In genomic region chr4:30429813-30430466, GRCh38 we compare ENCODE assay signal across 1 cellular context.
TF ChIP-seq lines count a peak whose summit lies in the region.

No MANE protein-coding gene starts in this region.

TF ChIP-seq in GM12878, 131 proteins besides CTCF, POLR2A, EP300 and RAD21 (continued from another document and continues in another):
- TF ChIP-seq, protein P1, sequence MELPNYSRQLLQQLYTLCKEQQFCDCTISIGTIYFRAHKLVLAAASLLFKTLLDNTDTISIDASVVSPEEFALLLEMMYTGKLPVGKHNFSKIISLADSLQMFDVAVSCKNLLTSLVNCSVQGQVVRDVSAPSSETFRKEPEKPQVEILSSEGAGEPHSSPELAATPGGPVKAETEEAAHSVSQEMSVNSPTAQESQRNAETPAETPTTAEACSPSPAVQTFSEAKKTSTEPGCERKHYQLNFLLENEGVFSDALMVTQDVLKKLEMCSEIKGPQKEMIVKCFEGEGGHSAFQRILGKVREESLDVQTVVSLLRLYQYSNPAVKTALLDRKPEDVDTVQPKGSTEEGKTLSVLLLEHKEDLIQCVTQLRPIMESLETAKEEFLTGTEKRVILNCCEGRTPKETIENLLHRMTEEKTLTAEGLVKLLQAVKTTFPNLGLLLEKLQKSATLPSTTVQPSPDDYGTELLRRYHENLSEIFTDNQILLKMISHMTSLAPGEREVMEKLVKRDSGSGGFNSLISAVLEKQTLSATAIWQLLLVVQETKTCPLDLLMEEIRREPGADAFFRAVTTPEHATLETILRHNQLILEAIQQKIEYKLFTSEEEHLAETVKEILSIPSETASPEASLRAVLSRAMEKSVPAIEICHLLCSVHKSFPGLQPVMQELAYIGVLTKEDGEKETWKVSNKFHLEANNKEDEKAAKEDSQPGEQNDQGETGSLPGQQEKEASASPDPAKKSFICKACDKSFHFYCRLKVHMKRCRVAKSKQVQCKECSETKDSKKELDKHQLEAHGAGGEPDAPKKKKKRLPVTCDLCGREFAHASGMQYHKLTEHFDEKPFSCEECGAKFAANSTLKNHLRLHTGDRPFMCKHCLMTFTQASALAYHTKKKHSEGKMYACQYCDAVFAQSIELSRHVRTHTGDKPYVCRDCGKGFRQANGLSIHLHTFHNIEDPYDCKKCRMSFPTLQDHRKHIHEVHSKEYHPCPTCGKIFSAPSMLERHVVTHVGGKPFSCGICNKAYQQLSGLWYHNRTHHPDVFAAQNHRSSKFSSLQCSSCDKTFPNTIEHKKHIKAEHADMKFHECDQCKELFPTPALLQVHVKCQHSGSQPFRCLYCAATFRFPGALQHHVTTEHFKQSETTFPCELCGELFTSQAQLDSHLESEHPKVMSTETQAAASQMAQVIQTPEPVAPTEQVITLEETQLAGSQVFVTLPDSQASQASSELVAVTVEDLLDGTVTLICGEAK (IDR thresholded peaks at IDR 0.05; ENCODE audit: borderline replicate concordance) = peak; percentile 52
- no peak for TF ChIP-seq TBL1XR1 (IDR thresholded peaks at IDR 0.05; ENCODE audit: low read depth, low read length)
- TF ChIP-seq STAT3 (IDR thresholded peaks at IDR 0.05; ENCODE audit: low read depth, low read length) = no peak
- TF ChIP-seq ATF2 (IDR thresholded peaks at IDR 0.05; ENCODE audit: low read length) = peak; percentile 64; the same call in 1 of the 2 replicates
- TF ChIP-seq LARP7 (IDR thresholded peaks at IDR 0.05) = no peak
- TF ChIP-seq BRCA1 (IDR thresholded peaks at IDR 0.05; ENCODE audit: low read depth, low read length) = no peak
- TF ChIP-seq PML (IDR thresholded peaks at IDR 0.05; ENCODE audit: low read length) = no peak
- TF ChIP-seq RELA (IDR thresholded peaks at IDR 0.05; ENCODE audit: borderline replicate concordance, partially characterized antibody) = no peak
- TF ChIP-seq SPI1 (IDR thresholded peaks at IDR 0.05; ENCODE audit: borderline replicate concordance, insufficient read depth, low read depth, low read length) = no peak
- TF ChIP-seq CEBPB (IDR thresholded peaks at IDR 0.05; ENCODE audit: borderline replicate concordance in 1 of 2, low read depth in 2 of 2, low read length in 2 of 2) = peak in 1 of 2 experiments; percentile 63; a peak in 1 of 4 replicates
- TF ChIP-seq PAX5 (IDR thresholded peaks at IDR 0.05; ENCODE audit: borderline replicate concordance, low read depth, low read length) = no peak
- TF ChIP-seq MTA3 (IDR thresholded peaks at IDR 0.05; ENCODE audit: borderline replicate concordance, low read length) = no peak
- no peak for TF ChIP-seq MYC (IDR thresholded peaks at IDR 0.05; ENCODE audit: insufficient read depth, insufficient read length, insufficient replicate concordance, low read length, severe bottlenecking)
- TF ChIP-seq TCF7 (IDR thresholded peaks at IDR 0.05; ENCODE audit: borderline replicate concordance) = 0 out of 2 replicates have a peak, but pooled peaks have one; percentile 61
- no peak for TF ChIP-seq CHD2 (IDR thresholded peaks at IDR 0.05; ENCODE audit: borderline replicate concordance, low read depth, low read length)
- TF ChIP-seq RBBP5 (conservative IDR thresholded peaks at IDR 0.05) = no peak
- TF ChIP-seq HDGF (IDR thresholded peaks at IDR 0.05) = no peak
- TF ChIP-seq FOXK2 (IDR thresholded peaks at IDR 0.05) = no peak
- TF ChIP-seq ETV6 (conservative IDR thresholded peaks at IDR 0.05 in 1 of 2, IDR thresholded peaks at IDR 0.05 in 1 of 2; ENCODE audit: borderline replicate concordance in 1 of 2, low read depth in 1 of 2) = no peak
- peak; percentile 94 for TF ChIP-seq NFIC (IDR thresholded peaks at IDR 0.05; ENCODE audit: low read depth, low read length)
- TF ChIP-seq RFX5 (IDR thresholded peaks at IDR 0.05; ENCODE audit: low read depth, low read length) = no peak
- no peak for TF ChIP-seq RB1 (IDR thresholded peaks at IDR 0.05; ENCODE audit: borderline replicate concordance)
- peak; percentile 75 for TF ChIP-seq RUNX3 (IDR thresholded peaks at IDR 0.05; ENCODE audit: low read length)
- TF ChIP-seq HSF1 (IDR thresholded peaks at IDR 0.05; ENCODE audit: low read depth, low read length) = no peak
- TF ChIP-seq NR2C1 (IDR thresholded peaks at IDR 0.05) = no peak
- TF ChIP-seq GABPA (IDR thresholded peaks at IDR 0.05; ENCODE audit: low read depth) = 0 out of 2 replicates have a peak, but pooled peaks have one; percentile 20
- TF ChIP-seq ZNF207 (IDR thresholded peaks at IDR 0.05; ENCODE audit: borderline replicate concordance) = no peak
- no peak for TF ChIP-seq RELB (IDR thresholded peaks at IDR 0.05; ENCODE audit: low read depth)
- no peak for TF ChIP-seq POLR2AphosphoS2 (IDR thresholded peaks at IDR 0.05; ENCODE audit: low read depth, low read length)
- peak; percentile 56 for TF ChIP-seq IKZF1 (conservative IDR thresholded peaks at IDR 0.05)
- no peak for TF ChIP-seq SIN3A (IDR thresholded peaks at IDR 0.05; ENCODE audit: low read depth, low read length)
- TF ChIP-seq, protein P2, sequence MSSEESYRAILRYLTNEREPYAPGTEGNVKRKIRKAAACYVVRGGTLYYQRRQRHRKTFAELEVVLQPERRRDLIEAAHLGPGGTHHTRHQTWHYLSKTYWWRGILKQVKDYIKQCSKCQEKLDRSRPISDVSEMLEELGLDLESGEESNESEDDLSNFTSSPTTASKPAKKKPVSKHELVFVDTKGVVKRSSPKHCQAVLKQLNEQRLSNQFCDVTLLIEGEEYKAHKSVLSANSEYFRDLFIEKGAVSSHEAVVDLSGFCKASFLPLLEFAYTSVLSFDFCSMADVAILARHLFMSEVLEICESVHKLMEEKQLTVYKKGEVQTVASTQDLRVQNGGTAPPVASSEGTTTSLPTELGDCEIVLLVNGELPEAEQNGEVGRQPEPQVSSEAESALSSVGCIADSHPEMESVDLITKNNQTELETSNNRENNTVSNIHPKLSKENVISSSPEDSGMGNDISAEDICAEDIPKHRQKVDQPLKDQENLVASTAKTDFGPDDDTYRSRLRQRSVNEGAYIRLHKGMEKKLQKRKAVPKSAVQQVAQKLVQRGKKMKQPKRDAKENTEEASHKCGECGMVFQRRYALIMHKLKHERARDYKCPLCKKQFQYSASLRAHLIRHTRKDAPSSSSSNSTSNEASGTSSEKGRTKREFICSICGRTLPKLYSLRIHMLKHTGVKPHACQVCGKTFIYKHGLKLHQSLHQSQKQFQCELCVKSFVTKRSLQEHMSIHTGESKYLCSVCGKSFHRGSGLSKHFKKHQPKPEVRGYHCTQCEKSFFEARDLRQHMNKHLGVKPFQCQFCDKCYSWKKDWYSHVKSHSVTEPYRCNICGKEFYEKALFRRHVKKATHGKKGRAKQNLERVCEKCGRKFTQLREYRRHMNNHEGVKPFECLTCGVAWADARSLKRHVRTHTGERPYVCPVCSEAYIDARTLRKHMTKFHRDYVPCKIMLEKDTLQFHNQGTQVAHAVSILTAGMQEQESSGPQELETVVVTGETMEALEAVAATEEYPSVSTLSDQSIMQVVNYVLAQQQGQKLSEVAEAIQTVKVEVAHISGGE (CRISPR knock-in tag; IDR thresholded peaks at IDR 0.05) = no peak
- peak; percentile 34 to 53; a peak in 3 of 4 replicates for TF ChIP-seq IKZF2 (IDR thresholded peaks at IDR 0.05)
- no peak for TF ChIP-seq TARDBP (IDR thresholded peaks at IDR 0.05; ENCODE audit: borderline replicate concordance)
- no peak for TF ChIP-seq ZBTB4 (CRISPR knock-in tag; IDR thresholded peaks at IDR 0.05)
- no peak for TF ChIP-seq NFXL1 (IDR thresholded peaks at IDR 0.05; ENCODE audit: borderline replicate concordance)
- no peak for TF ChIP-seq RCOR1 (conservative IDR thresholded peaks at IDR 0.05; ENCODE audit: low read depth, low read length)
- 0 out of 2 replicates have a peak, but pooled peaks have one; percentile 22 for TF ChIP-seq BCL11A (IDR thresholded peaks at IDR 0.05; ENCODE audit: low read depth, low read length)
- peak; percentile 85 for TF ChIP-seq JUNB (IDR thresholded peaks at IDR 0.05)
- TF ChIP-seq TCF3 (IDR thresholded peaks at IDR 0.05; ENCODE audit: borderline replicate concordance, insufficient read depth, low read depth, low read length) = no peak
- TF ChIP-seq FOXM1 (IDR thresholded peaks at IDR 0.05; ENCODE audit: low read depth, low read length) = peak; percentile 79; the same call in 1 of the 2 replicates
- no peak for TF ChIP-seq SREBF1 (IDR thresholded peaks at IDR 0.05; ENCODE audit: low read length)
- peak; percentile 36; the same call in 1 of the 2 replicates for TF ChIP-seq MEF2A (IDR thresholded peaks at IDR 0.05; ENCODE audit: insufficient read depth, low read depth, low read length)
- no peak for TF ChIP-seq ZNF24 (IDR thresholded peaks at IDR 0.05)
- no peak for TF ChIP-seq ATF7 (IDR thresholded peaks at IDR 0.05; ENCODE audit: low read depth)
- no peak for TF ChIP-seq HCFC1 (IDR thresholded peaks at IDR 0.05; ENCODE audit: low read length)
- TF ChIP-seq, protein P3, sequence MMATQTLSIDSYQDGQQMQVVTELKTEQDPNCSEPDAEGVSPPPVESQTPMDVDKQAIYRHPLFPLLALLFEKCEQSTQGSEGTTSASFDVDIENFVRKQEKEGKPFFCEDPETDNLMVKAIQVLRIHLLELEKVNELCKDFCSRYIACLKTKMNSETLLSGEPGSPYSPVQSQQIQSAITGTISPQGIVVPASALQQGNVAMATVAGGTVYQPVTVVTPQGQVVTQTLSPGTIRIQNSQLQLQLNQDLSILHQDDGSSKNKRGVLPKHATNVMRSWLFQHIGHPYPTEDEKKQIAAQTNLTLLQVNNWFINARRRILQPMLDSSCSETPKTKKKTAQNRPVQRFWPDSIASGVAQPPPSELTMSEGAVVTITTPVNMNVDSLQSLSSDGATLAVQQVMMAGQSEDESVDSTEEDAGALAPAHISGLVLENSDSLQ (IDR thresholded peaks at IDR 0.05) = no peak
- peak; percentile 70 for TF ChIP-seq EED (IDR thresholded peaks at IDR 0.05; ENCODE audit: low read depth)
- TF ChIP-seq WRNIP1 (IDR thresholded peaks at IDR 0.05; ENCODE audit: borderline replicate concordance, low read depth, low read length) = no peak
